ENCODE assay signal across 3 cellular contexts in the genomic region with DNA sequence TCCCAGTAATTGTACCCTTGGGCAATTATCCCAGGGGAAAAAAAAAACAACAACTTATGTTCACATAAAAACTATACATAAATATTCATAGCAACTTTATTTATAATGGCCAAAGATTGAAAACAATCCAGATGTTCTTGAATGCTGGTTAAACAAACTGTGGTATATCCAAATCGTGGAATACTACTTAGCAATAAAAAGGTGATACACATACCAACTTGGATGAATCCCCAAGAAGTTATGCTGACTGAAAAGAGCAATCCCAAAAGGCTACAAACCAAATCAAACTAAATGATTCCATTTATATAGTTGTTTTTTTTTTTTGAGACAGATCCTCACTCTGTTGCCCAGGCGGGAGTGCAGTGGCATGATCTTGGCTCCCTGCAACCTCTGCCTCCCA.
A peak's percentile ranks its signal among the peaks of the same experiment; 100 is the strongest.
TF ChIP-seq lines count a peak whose summit lies in the region.

No MANE protein-coding gene starts in this region.

TF ChIP-seq in SK-N-SH treated with all-trans-retinoic acid at 6 μM for 48 hours, 23 proteins besides CTCF, POLR2A, EP300 and RAD21:
- TF ChIP-seq PATZ1 (CRISPR knock-in tag; IDR thresholded peaks at IDR 0.05; ENCODE audit: borderline replicate concordance) (no peak), PPARA (CRISPR knock-in tag; IDR thresholded peaks at IDR 0.05; ENCODE audit: borderline replicate concordance) (no peak), ZNF8 (CRISPR knock-in tag; IDR thresholded peaks at IDR 0.05) (peak; percentile 91), SNAI2 (CRISPR knock-in tag; IDR thresholded peaks at IDR 0.05) (no peak)

TF ChIP-seq in K562, 482 proteins besides CTCF, POLR2A, EP300 and RAD21 (continued from another document):
- no peak for TF ChIP-seq ARID4B (CRISPR knock-in tag; IDR thresholded peaks at IDR 0.05)
- no peak for TF ChIP-seq TAF9B (IDR thresholded peaks at IDR 0.05; ENCODE audit: partially characterized antibody)
- TF ChIP-seq RBM25 (IDR thresholded peaks at IDR 0.05; ENCODE audit: low read depth, low read length, severe bottlenecking), result peak; percentile 17
- TF ChIP-seq, protein P1, sequence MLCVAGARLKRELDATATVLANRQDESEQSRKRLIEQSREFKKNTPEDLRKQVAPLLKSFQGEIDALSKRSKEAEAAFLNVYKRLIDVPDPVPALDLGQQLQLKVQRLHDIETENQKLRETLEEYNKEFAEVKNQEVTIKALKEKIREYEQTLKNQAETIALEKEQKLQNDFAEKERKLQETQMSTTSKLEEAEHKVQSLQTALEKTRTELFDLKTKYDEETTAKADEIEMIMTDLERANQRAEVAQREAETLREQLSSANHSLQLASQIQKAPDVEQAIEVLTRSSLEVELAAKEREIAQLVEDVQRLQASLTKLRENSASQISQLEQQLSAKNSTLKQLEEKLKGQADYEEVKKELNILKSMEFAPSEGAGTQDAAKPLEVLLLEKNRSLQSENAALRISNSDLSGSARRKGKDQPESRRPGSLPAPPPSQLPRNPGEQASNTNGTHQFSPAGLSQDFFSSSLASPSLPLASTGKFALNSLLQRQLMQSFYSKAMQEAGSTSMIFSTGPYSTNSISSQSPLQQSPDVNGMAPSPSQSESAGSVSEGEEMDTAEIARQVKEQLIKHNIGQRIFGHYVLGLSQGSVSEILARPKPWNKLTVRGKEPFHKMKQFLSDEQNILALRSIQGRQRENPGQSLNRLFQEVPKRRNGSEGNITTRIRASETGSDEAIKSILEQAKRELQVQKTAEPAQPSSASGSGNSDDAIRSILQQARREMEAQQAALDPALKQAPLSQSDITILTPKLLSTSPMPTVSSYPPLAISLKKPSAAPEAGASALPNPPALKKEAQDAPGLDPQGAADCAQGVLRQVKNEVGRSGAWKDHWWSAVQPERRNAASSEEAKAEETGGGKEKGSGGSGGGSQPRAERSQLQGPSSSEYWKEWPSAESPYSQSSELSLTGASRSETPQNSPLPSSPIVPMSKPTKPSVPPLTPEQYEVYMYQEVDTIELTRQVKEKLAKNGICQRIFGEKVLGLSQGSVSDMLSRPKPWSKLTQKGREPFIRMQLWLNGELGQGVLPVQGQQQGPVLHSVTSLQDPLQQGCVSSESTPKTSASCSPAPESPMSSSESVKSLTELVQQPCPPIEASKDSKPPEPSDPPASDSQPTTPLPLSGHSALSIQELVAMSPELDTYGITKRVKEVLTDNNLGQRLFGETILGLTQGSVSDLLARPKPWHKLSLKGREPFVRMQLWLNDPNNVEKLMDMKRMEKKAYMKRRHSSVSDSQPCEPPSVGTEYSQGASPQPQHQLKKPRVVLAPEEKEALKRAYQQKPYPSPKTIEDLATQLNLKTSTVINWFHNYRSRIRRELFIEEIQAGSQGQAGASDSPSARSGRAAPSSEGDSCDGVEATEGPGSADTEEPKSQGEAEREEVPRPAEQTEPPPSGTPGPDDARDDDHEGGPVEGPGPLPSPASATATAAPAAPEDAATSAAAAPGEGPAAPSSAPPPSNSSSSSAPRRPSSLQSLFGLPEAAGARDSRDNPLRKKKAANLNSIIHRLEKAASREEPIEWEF (CRISPR knock-in tag; IDR thresholded peaks at IDR 0.05), result no peak
- TF ChIP-seq ZNF146 (CRISPR knock-in tag; IDR thresholded peaks at IDR 0.05; ENCODE audit: unreplicated experiment), result peak; percentile 50

TF ChIP-seq in WTC11, 78 proteins besides CTCF, POLR2A, EP300 and RAD21:
- TF ChIP-seq E2F4 (CRISPR knock-in tag; IDR thresholded peaks at IDR 0.05; ENCODE audit: borderline replicate concordance, low read depth), result no peak
- TF ChIP-seq PREB (CRISPR knock-in tag; IDR thresholded peaks at IDR 0.05; ENCODE audit: borderline replicate concordance), result no peak
- TF ChIP-seq E2F1 (CRISPR knock-in tag; IDR thresholded peaks at IDR 0.05), result no peak
- TF ChIP-seq, protein P2, sequence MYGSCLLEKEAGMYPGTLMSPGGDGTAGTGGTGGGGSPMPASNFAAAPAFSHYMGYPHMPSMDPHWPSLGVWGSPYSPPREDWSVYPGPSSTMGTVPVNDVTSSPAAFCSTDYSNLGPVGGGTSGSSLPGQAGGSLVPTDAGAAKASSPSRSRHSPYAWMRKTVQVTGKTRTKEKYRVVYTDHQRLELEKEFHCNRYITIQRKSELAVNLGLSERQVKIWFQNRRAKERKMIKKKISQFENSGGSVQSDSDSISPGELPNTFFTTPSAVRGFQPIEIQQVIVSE (CRISPR knock-in tag; IDR thresholded peaks at IDR 0.05; ENCODE audit: borderline replicate concordance), result no peak
- TF ChIP-seq SP1 (CRISPR knock-in tag; conservative IDR thresholded peaks at IDR 0.05), result no peak
- TF ChIP-seq SMAD3 (CRISPR knock-in tag; IDR thresholded peaks at IDR 0.05; ENCODE audit: borderline replicate concordance), result no peak
- no peak for TF ChIP-seq FOXP1 (CRISPR knock-in tag; IDR thresholded peaks at IDR 0.05; ENCODE audit: borderline replicate concordance)
- TF ChIP-seq ZNF219 (CRISPR knock-in tag; IDR thresholded peaks at IDR 0.05; ENCODE audit: borderline replicate concordance), result no peak
- no peak for TF ChIP-seq FOXK1 (CRISPR knock-in tag; IDR thresholded peaks at IDR 0.05)
- TF ChIP-seq, protein P3, sequence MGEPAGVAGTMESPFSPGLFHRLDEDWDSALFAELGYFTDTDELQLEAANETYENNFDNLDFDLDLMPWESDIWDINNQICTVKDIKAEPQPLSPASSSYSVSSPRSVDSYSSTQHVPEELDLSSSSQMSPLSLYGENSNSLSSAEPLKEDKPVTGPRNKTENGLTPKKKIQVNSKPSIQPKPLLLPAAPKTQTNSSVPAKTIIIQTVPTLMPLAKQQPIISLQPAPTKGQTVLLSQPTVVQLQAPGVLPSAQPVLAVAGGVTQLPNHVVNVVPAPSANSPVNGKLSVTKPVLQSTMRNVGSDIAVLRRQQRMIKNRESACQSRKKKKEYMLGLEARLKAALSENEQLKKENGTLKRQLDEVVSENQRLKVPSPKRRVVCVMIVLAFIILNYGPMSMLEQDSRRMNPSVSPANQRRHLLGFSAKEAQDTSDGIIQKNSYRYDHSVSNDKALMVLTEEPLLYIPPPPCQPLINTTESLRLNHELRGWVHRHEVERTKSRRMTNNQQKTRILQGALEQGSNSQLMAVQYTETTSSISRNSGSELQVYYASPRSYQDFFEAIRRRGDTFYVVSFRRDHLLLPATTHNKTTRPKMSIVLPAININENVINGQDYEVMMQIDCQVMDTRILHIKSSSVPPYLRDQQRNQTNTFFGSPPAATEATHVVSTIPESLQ (CRISPR knock-in tag; IDR thresholded peaks at IDR 0.05), result no peak
- no peak for TF ChIP-seq NR2C2 (CRISPR knock-in tag; IDR thresholded peaks at IDR 0.05)
- TF ChIP-seq, protein P4, sequence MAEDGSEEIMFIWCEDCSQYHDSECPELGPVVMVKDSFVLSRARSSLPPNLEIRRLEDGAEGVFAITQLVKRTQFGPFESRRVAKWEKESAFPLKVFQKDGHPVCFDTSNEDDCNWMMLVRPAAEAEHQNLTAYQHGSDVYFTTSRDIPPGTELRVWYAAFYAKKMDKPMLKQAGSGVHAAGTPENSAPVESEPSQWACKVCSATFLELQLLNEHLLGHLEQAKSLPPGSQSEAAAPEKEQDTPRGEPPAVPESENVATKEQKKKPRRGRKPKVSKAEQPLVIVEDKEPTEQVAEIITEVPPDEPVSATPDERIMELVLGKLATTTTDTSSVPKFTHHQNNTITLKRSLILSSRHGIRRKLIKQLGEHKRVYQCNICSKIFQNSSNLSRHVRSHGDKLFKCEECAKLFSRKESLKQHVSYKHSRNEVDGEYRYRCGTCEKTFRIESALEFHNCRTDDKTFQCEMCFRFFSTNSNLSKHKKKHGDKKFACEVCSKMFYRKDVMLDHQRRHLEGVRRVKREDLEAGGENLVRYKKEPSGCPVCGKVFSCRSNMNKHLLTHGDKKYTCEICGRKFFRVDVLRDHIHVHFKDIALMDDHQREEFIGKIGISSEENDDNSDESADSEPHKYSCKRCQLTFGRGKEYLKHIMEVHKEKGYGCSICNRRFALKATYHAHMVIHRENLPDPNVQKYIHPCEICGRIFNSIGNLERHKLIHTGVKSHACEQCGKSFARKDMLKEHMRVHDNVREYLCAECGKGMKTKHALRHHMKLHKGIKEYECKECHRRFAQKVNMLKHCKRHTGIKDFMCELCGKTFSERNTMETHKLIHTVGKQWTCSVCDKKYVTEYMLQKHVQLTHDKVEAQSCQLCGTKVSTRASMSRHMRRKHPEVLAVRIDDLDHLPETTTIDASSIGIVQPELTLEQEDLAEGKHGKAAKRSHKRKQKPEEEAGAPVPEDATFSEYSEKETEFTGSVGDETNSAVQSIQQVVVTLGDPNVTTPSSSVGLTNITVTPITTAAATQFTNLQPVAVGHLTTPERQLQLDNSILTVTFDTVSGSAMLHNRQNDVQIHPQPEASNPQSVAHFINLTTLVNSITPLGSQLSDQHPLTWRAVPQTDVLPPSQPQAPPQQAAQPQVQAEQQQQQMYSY (CRISPR knock-in tag; IDR thresholded peaks at IDR 0.05), result no peak
